In the genomic region with DNA sequence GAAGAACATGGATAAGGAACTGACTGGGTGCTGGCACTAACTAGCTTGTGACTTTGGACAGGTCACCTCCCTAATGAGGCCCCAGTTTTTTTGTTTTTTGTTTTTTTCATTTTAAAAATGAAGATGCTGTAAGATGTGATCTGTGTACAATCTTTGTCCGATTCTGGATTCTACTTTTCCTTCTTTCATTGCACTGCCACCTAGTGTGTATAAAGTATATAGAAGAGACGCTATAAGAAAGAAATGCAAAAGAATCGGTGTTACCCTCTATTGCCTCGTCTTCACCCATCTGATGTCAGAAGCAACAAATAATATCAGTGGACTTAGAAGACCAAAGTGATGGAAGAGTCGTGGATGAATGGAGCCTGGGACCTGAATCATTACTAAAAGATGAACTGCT, we compare ENCODE assay signal across 8 cellular contexts. TPM values are rescaled to one million over a fixed set of nuclear protein-coding genes. Genes with fewer than 3 reads are reported as not detected.
DNase-seq lines count a peak whose midpoint lies in the region; TF ChIP-seq lines count a peak whose summit lies in the region.

No MANE protein-coding gene starts in this region.

- H3K4me3 ChIP-seq in Jurkat, Clone E6-1 (ENCODE audit: low read length), result no peak overlapping the region

- TF ChIP-seq CTCF in chondrocyte (IDR thresholded peaks at IDR 0.05) (peak; percentile 79), progenitor cell of endocrine pancreas (IDR thresholded peaks at IDR 0.05; ENCODE audit: unreplicated experiment) (peak; percentile 47)

- DNase-seq in DMS 273 (lab: John Stamatoyannopoulos, UW; ENCODE audit: unreplicated experiment), result peak; percentile 44
- no peak for DNase-seq in DMS 273 treated with DMSO at 0.1 percent for 48 hours (lab: John Stamatoyannopoulos, UW)
- peak; percentile 34 for DNase-seq in Jurkat, Clone E6-1 (ENCODE audit: low read depth, low spot score)
- DNase-seq in chondrocyte (ENCODE audit: low spot score), result no peak
- DNase-seq in progenitor cell of endocrine pancreas (ENCODE audit: low spot score, unreplicated experiment), result no peak
- DNase-seq in hypothalamus (lab: John Stamatoyannopoulos, UW), result no peak
- no peak for DNase-seq in NCI-H345 (lab: John Stamatoyannopoulos, UW)
- no peak for DNase-seq in T-helper 9 cell

- H3K4me3 Mint-ChIP-seq in chondrocyte (ENCODE audit: unreplicated experiment) (no peak overlapping the region), progenitor cell of endocrine pancreas (ENCODE audit: low read depth) (no peak overlapping the region)

- H3K36me3 Mint-ChIP-seq in chondrocyte (ENCODE audit: low read depth) (no peaks in the 10 kb centered on the region), progenitor cell of endocrine pancreas (ENCODE audit: insufficient read depth) (no peaks in the 10 kb centered on the region)

- H3K4me1 Mint-ChIP-seq in chondrocyte (ENCODE audit: low read depth), result no peaks in the 10 kb centered on the region
- H3K4me1 Mint-ChIP-seq in progenitor cell of endocrine pancreas (ENCODE audit: low read depth), result no peaks in the 10 kb centered on the region

- H3K9me3 Mint-ChIP-seq in chondrocyte (ENCODE audit: low read depth), result peaks cover 4% of the 10 kb centered on the region
- H3K9me3 Mint-ChIP-seq in progenitor cell of endocrine pancreas (ENCODE audit: low read depth), result peaks cover 26% of the 10 kb centered on the region

- H3K27me3 Mint-ChIP-seq in chondrocyte (ENCODE audit: low read depth), result no peaks in the 10 kb centered on the region
- H3K27me3 Mint-ChIP-seq in progenitor cell of endocrine pancreas, result no peaks in the 10 kb centered on the region

- no peak overlapping the region for H3K27ac Mint-ChIP-seq in chondrocyte (ENCODE audit: unreplicated experiment)
- no peak overlapping the region for H3K27ac Mint-ChIP-seq in progenitor cell of endocrine pancreas

RNA-seq across cellular contexts. Expression of a gene that starts 58.6 kb away (rescaled TPM):
- not detected for polyA plus RNA-seq in Jurkat, Clone E6-1 (2012; ENCODE audit: insufficient read depth, insufficient read length)
- total RNA-seq in chondrocyte (not detected in 3 replicates), progenitor cell of endocrine pancreas (not detected in 2 replicates)

Comparison
In these comparisons a context has a peak if more than half of its experiments do, and no peak if none do; other contexts are left out.
1. DNase-seq: peak in DMS 273 (single experiment) and Jurkat, Clone E6-1 (single experiment); none in DMS 273 treated with DMSO at 0.1 percent for 48 hours (single experiment), chondrocyte (single experiment), progenitor cell of endocrine pancreas (single experiment), hypothalamus (0 of 51), NCI-H345 (single experiment) and T-helper 9 cell (single experiment).